ENCODE assay signal across 1 cellular context in the genomic region with DNA sequence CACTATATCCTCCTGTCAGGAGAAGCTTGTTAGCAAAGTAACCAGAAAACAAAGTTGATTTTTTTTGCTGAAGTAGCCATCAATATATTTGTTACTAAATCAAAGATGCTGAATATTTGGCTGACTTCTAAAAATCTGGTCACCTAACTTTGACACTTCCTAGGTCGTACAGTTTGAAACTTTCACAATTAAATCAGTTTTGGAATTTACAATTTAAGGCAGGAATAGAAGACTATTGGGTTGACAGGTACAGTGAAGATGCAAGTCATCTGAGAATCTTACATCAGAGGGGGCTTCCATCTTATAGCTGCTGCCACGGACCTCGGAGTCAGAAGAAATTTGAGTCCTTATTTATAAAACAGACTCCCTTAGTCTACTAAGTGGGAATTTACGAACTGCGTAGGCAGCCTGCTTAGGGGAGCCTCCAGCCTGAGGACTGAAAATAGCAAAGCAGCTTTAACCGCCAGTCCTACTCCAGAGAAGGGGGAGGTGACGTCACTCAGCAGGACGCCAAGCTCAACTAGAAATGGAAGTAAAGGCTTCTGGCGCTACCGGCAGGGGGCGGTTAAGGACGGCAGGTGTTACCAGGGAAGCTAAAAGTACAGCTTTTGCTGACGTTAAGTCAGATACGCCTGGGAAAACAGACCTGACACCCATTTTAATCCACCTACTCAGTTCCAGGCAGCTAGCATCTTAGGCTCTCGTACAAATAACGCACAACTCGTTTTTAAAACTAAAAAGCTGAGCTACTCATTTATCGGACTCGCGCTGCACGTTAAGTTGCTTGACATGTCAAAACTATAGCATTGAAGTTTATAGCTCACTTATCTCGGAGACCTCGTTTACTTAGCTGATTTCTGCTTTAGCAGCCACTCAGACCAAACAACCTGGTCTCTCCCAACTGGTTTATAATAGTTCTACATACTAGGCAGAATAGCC.
TF ChIP-seq lines count a peak whose summit lies in the region.

No MANE protein-coding gene starts in this region.

TF ChIP-seq in K562, 482 proteins besides CTCF, POLR2A, EP300 and RAD21 (continued from another document and continues in another):
- TF ChIP-seq, protein P1, sequence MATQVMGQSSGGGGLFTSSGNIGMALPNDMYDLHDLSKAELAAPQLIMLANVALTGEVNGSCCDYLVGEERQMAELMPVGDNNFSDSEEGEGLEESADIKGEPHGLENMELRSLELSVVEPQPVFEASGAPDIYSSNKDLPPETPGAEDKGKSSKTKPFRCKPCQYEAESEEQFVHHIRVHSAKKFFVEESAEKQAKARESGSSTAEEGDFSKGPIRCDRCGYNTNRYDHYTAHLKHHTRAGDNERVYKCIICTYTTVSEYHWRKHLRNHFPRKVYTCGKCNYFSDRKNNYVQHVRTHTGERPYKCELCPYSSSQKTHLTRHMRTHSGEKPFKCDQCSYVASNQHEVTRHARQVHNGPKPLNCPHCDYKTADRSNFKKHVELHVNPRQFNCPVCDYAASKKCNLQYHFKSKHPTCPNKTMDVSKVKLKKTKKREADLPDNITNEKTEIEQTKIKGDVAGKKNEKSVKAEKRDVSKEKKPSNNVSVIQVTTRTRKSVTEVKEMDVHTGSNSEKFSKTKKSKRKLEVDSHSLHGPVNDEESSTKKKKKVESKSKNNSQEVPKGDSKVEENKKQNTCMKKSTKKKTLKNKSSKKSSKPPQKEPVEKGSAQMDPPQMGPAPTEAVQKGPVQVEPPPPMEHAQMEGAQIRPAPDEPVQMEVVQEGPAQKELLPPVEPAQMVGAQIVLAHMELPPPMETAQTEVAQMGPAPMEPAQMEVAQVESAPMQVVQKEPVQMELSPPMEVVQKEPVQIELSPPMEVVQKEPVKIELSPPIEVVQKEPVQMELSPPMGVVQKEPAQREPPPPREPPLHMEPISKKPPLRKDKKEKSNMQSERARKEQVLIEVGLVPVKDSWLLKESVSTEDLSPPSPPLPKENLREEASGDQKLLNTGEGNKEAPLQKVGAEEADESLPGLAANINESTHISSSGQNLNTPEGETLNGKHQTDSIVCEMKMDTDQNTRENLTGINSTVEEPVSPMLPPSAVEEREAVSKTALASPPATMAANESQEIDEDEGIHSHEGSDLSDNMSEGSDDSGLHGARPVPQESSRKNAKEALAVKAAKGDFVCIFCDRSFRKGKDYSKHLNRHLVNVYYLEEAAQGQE (CRISPR knock-in tag; IDR thresholded peaks at IDR 0.05; ENCODE audit: low read depth): no peak
- TF ChIP-seq JUN (IDR thresholded peaks at IDR 0.05; ENCODE audit: borderline replicate concordance, low read depth, low read length) (peak; percentile 97), JUN (CRISPR knock-in tag; IDR thresholded peaks at IDR 0.05; ENCODE audit: borderline replicate concordance) (0 out of 2 replicates have a peak, but pooled peaks have one; percentile 18), ASH1L (IDR thresholded peaks at IDR 0.05; ENCODE audit: borderline replicate concordance, low read depth, partially characterized antibody) (no peak), BCL6 (CRISPR knock-in tag; IDR thresholded peaks at IDR 0.05) (no peak), KDM4B (IDR thresholded peaks at IDR 0.05; ENCODE audit: borderline replicate concordance in 2 of 2, low read depth in 1 of 2) (peak in 1 of 2 experiments; percentile 58; a peak in 1 of 4 replicates), MAZ (CRISPR knock-in tag; conservative IDR thresholded peaks at IDR 0.05 in 1 of 2, IDR thresholded peaks at IDR 0.05 in 1 of 2) (peak in 1 of 2 experiments; percentile 72; a peak in 2 of 4 replicates), NFATC3 (IDR thresholded peaks at IDR 0.05) (no peak), MEF2D (tag; conservative IDR thresholded peaks at IDR 0.05; ENCODE audit: low read depth) (no peak), KLF1 (tag; IDR thresholded peaks at IDR 0.05) (no peak), MYBL2 (IDR thresholded peaks at IDR 0.05; ENCODE audit: low read depth) (no peak; the same call in 1 of the 2 replicates), MYBL2 (CRISPR knock-in tag; IDR thresholded peaks at IDR 0.05; ENCODE audit: borderline replicate concordance) (no peak), TEAD4 (IDR thresholded peaks at IDR 0.05; ENCODE audit: low read length) (peak; percentile 60), TEAD4 (CRISPR knock-in tag; IDR thresholded peaks at IDR 0.05; ENCODE audit: borderline replicate concordance) (no peak), MXI1 (IDR thresholded peaks at IDR 0.05; ENCODE audit: low read depth, low read length) (peak; percentile 52; the same call in 1 of the 2 replicates), HNRNPK (IDR thresholded peaks at IDR 0.05; ENCODE audit: low read depth, low read length, poor library complexity, severe bottlenecking) (no peak), CEBPG (CRISPR knock-in tag; IDR thresholded peaks at IDR 0.05) (0 out of 2 replicates have a peak, but pooled peaks have one; percentile 19), CEBPG (tag; conservative IDR thresholded peaks at IDR 0.05 in 1 of 2, IDR thresholded peaks at IDR 0.05 in 1 of 2) (0 out of 4 replicates have a peak, but pooled peaks of 1 of the 2 experiments have one; percentile 27), CCAR2 (IDR thresholded peaks at IDR 0.05; ENCODE audit: low read depth, low read length) (no peak), POLR2H (tag; IDR thresholded peaks at IDR 0.05; ENCODE audit: low read depth) (no peak; the same call in 1 of the 2 replicates), NCOR1 (IDR thresholded peaks at IDR 0.05) (peak; percentile 49), GABPB1 (CRISPR knock-in tag; IDR thresholded peaks at IDR 0.05) (no peak; the same call in 1 of the 2 replicates), MAFK (IDR thresholded peaks at IDR 0.05; ENCODE audit: low read length) (peak; percentile 53), TRIM24 (IDR thresholded peaks at IDR 0.05) (peak in 1 of 2 experiments; percentile 5; a peak in 1 of 4 replicates), TEAD1 (CRISPR knock-in tag; IDR thresholded peaks at IDR 0.05) (no peak; a peak in 1 of 4 replicates), CEBPB (tag; IDR thresholded peaks at IDR 0.05) (peak; percentile 61)
- TF ChIP-seq, protein P2, sequence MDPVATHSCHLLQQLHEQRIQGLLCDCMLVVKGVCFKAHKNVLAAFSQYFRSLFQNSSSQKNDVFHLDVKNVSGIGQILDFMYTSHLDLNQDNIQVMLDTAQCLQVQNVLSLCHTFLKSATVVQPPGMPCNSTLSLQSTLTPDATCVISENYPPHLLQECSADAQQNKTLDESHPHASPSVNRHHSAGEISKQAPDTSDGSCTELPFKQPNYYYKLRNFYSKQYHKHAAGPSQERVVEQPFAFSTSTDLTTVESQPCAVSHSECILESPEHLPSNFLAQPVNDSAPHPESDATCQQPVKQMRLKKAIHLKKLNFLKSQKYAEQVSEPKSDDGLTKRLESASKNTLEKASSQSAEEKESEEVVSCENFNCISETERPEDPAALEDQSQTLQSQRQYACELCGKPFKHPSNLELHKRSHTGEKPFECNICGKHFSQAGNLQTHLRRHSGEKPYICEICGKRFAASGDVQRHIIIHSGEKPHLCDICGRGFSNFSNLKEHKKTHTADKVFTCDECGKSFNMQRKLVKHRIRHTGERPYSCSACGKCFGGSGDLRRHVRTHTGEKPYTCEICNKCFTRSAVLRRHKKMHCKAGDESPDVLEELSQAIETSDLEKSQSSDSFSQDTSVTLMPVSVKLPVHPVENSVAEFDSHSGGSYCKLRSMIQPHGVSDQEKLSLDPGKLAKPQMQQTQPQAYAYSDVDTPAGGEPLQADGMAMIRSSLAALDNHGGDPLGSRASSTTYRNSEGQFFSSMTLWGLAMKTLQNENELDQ (CRISPR knock-in tag; IDR thresholded peaks at IDR 0.05; ENCODE audit: borderline replicate concordance): no peak
- TF ChIP-seq, protein P3, sequence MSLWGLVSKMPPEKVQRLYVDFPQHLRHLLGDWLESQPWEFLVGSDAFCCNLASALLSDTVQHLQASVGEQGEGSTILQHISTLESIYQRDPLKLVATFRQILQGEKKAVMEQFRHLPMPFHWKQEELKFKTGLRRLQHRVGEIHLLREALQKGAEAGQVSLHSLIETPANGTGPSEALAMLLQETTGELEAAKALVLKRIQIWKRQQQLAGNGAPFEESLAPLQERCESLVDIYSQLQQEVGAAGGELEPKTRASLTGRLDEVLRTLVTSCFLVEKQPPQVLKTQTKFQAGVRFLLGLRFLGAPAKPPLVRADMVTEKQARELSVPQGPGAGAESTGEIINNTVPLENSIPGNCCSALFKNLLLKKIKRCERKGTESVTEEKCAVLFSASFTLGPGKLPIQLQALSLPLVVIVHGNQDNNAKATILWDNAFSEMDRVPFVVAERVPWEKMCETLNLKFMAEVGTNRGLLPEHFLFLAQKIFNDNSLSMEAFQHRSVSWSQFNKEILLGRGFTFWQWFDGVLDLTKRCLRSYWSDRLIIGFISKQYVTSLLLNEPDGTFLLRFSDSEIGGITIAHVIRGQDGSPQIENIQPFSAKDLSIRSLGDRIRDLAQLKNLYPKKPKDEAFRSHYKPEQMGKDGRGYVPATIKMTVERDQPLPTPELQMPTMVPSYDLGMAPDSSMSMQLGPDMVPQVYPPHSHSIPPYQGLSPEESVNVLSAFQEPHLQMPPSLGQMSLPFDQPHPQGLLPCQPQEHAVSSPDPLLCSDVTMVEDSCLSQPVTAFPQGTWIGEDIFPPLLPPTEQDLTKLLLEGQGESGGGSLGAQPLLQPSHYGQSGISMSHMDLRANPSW (CRISPR knock-in tag; IDR thresholded peaks at IDR 0.05): no peak
- TF ChIP-seq, protein P4, sequence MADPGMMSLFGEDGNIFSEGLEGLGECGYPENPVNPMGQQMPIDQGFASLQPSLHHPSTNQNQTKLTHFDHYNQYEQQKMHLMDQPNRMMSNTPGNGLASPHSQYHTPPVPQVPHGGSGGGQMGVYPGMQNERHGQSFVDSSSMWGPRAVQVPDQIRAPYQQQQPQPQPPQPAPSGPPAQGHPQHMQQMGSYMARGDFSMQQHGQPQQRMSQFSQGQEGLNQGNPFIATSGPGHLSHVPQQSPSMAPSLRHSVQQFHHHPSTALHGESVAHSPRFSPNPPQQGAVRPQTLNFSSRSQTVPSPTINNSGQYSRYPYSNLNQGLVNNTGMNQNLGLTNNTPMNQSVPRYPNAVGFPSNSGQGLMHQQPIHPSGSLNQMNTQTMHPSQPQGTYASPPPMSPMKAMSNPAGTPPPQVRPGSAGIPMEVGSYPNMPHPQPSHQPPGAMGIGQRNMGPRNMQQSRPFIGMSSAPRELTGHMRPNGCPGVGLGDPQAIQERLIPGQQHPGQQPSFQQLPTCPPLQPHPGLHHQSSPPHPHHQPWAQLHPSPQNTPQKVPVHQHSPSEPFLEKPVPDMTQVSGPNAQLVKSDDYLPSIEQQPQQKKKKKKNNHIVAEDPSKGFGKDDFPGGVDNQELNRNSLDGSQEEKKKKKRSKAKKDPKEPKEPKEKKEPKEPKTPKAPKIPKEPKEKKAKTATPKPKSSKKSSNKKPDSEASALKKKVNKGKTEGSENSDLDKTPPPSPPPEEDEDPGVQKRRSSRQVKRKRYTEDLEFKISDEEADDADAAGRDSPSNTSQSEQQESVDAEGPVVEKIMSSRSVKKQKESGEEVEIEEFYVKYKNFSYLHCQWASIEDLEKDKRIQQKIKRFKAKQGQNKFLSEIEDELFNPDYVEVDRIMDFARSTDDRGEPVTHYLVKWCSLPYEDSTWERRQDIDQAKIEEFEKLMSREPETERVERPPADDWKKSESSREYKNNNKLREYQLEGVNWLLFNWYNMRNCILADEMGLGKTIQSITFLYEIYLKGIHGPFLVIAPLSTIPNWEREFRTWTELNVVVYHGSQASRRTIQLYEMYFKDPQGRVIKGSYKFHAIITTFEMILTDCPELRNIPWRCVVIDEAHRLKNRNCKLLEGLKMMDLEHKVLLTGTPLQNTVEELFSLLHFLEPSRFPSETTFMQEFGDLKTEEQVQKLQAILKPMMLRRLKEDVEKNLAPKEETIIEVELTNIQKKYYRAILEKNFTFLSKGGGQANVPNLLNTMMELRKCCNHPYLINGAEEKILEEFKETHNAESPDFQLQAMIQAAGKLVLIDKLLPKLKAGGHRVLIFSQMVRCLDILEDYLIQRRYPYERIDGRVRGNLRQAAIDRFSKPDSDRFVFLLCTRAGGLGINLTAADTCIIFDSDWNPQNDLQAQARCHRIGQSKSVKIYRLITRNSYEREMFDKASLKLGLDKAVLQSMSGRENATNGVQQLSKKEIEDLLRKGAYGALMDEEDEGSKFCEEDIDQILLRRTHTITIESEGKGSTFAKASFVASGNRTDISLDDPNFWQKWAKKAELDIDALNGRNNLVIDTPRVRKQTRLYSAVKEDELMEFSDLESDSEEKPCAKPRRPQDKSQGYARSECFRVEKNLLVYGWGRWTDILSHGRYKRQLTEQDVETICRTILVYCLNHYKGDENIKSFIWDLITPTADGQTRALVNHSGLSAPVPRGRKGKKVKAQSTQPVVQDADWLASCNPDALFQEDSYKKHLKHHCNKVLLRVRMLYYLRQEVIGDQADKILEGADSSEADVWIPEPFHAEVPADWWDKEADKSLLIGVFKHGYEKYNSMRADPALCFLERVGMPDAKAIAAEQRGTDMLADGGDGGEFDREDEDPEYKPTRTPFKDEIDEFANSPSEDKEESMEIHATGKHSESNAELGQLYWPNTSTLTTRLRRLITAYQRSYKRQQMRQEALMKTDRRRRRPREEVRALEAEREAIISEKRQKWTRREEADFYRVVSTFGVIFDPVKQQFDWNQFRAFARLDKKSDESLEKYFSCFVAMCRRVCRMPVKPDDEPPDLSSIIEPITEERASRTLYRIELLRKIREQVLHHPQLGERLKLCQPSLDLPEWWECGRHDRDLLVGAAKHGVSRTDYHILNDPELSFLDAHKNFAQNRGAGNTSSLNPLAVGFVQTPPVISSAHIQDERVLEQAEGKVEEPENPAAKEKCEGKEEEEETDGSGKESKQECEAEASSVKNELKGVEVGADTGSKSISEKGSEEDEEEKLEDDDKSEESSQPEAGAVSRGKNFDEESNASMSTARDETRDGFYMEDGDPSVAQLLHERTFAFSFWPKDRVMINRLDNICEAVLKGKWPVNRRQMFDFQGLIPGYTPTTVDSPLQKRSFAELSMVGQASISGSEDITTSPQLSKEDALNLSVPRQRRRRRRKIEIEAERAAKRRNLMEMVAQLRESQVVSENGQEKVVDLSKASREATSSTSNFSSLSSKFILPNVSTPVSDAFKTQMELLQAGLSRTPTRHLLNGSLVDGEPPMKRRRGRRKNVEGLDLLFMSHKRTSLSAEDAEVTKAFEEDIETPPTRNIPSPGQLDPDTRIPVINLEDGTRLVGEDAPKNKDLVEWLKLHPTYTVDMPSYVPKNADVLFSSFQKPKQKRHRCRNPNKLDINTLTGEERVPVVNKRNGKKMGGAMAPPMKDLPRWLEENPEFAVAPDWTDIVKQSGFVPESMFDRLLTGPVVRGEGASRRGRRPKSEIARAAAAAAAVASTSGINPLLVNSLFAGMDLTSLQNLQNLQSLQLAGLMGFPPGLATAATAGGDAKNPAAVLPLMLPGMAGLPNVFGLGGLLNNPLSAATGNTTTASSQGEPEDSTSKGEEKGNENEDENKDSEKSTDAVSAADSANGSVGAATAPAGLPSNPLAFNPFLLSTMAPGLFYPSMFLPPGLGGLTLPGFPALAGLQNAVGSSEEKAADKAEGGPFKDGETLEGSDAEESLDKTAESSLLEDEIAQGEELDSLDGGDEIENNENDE (IDR thresholded peaks at IDR 0.05; ENCODE audit: low read depth, low read length): no peak
